ENCODE assay signal across 21 cellular contexts in the genomic region with DNA sequence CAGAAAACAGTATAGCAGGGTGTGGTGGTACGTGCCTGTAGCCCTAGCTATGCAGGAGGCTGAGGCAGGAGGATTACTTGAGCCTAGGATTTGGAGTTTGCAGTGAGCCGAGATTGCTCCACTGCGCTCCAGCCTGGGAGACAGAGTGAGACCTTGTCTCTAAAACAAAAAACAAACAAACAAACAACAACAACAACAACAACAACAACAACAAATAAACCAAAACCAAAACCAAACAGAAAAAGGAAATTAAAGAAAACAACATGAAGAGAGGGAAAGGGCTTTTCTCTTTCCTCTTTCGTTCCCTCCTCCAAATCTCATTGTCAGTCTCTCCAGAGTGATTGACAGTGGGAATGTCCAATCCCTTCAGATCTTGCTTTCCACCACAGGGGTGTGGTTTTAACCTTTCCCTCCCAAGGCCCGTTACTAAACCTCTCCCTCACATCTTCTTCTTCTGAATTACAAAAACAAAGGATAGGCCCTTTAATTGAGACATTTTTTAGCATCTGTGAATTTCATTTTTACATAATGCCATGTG.
"Had no signal": no experiment of that assay in that cellular context is flagged by ENCODE, and none has a peak within 500 bp of the region (broad histone marks: within the 10 kb centered on the region; RNA-seq: fewer than 3 reads in every experiment).

No MANE protein-coding gene starts in this region.

- H3K4me1 ChIP-seq: heart right ventricle, psoas muscle, sigmoid colon, stomach, transverse colon had no signal

- H3K27me3 ChIP-seq: dorsolateral prefrontal cortex, heart right ventricle, neutrophil, sigmoid colon, stomach, transverse colon had no signal

- FAIRE-seq: frontal cortex, kidney had no signal

- H3K4me3 ChIP-seq: dorsolateral prefrontal cortex, heart right ventricle, psoas muscle, sigmoid colon, skin epidermis, stomach, thoracic aorta, transverse colon had no signal

- ATAC-seq: heart right ventricle; naive thymus-derived CD4-positive, alpha-beta T cell; psoas muscle; stimulated activated naive B cell treated with anti-CD40 and anti-IgM and Interleukin-4, amounts not matched to agents 10 μg/mL and 1 μg/mL and 100 μg/mL, for 72 hours had no signal

- H3K9me3 ChIP-seq: heart right ventricle, neutrophil, psoas muscle, sigmoid colon, stomach, thoracic aorta, transverse colon had no signal

- H3K27ac ChIP-seq: dorsolateral prefrontal cortex, heart right ventricle, neutrophil, psoas muscle, sigmoid colon, skin epidermis, stomach, thoracic aorta, transverse colon had no signal

- DNase-seq: cortex of kidney; dorsolateral prefrontal cortex; effector CD8-positive, alpha-beta T cell; heart right ventricle; hypothalamus; kidney; naive thymus-derived CD4-positive, alpha-beta T cell; nephron progenitor cell; psoas muscle; retina; sigmoid colon; stimulated activated CD4-positive, alpha-beta T cell treated with anti-CD3 and anti-CD28 coated beads, Interleukin-2, amount 100 ng/mL, for 24 hours; stimulated activated CD4-positive, alpha-beta T cell treated with anti-CD3 and anti-CD28 coated beads, Interleukin-4, amount 100 ng/mL, for 4 hours; stimulated activated naive B cell treated with anti-CD40 and anti-IgM and Interleukin-4, amounts not matched to agents 10 μg/mL and 1 μg/mL and 100 μg/mL, for 72 hours; stomach; substantia nigra; transverse colon had no signal

- H3K36me3 ChIP-seq: heart right ventricle, neutrophil, sigmoid colon, stomach, thoracic aorta, transverse colon had no signal
